24 cellular contexts compared by ENCODE assay signal in the genomic region with DNA sequence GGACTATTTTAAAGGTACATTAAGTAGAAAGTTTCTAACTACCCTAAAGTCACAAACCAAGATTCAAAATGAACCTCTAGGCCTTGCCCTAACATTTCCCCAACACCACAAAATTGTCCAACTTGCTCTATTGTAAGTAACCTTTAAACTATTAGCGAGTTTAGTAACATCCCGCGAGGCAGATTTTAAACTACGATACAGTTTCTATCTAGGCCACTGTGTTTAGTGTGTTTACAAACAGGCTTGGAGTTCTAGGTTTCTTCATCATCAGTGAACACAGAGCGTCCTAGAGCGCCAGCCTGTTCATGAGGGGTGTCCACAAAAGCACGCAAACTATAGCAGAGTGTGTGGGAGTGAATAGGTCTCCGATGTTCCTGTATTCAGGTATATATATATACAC.
"Had no signal": no experiment of that assay in that cellular context is flagged by ENCODE, and none has a peak within 500 bp of the region (broad histone marks: within the 10 kb centered on the region; RNA-seq: fewer than 3 reads in every experiment).

No MANE protein-coding gene starts in this region.

- FAIRE-seq: endometrium, frontal cortex, islet of Langerhans, keratinocyte had no signal

- H3K27me3 ChIP-seq: colonic mucosa, esophagus squamous epithelium, heart right ventricle had no signal

- H3K27ac ChIP-seq: colonic mucosa, epithelial cell of prostate, esophagus squamous epithelium, heart right ventricle, left ventricle myocardium inferior, lower lobe of right lung had no signal

- ATAC-seq: effector memory CD8-positive, alpha-beta T cell; esophagus mucosa; heart right ventricle; left cardiac atrium; lower lobe of right lung; mucosa of descending colon had no signal

- H3K4me3 ChIP-seq: colonic mucosa, esophagus squamous epithelium, heart right ventricle, left ventricle myocardium inferior, lower lobe of right lung, mucosa of descending colon had no signal

- H3K9me3 ChIP-seq: colonic mucosa, esophagus squamous epithelium, heart right ventricle, left ventricle myocardium inferior, lower lobe of right lung, mucosa of descending colon had no signal

- DNase-seq: colonic mucosa; cortex of kidney; effector CD8-positive, alpha-beta T cell; effector memory CD8-positive, alpha-beta T cell; endodermal cell; erythroblast; esophagus squamous epithelium; foreskin fibroblast; glutamatergic neuron; head of caudate nucleus; heart right ventricle; hippocampal formation; left cardiac atrium; left ventricle myocardium inferior; lower lobe of right lung; mesenchymal stem cell; mucosa of descending colon; naive B cell had no signal

- H3K4me1 ChIP-seq: colonic mucosa, lower lobe of right lung had no signal

- H3K36me3 ChIP-seq: colonic mucosa had no signal
